Comparison of ENCODE assay signal across 1 cellular context in the genomic region with DNA sequence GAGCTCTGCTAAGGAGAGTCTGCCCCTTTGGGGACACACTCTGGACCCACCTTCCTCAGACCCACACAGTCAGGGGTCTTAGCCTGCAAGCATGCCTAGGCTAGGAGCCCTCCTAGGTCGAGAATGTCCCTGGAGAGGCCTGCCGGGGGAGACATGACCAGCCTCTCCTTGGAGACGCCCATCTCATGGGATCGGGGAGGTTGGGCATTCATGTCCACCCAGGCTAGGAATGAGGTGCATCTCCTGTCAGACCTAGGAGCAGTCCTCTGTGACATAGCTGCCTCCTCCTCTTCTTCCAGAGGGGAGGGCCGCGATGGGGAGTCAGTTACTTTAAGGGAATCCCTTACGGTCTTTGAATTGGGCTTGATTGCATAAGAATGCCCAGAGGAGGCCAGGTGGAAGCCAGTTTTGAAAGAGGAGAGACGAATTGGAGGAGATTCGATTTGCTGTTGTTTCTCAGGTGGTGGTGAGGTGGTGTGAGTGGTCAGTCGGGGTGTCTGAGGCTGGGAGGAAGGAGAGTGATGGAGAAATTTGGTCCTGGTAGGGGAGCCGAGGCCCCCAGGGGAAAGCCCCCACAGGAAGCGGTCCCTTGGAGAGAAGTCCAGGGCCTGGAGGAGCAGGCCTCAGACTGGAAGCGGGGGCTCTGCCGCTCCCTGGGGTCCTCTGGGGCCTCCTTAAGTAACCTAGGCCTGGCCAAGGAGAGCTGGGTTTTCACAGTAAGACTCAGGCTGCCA.
TF ChIP-seq lines count a peak whose summit lies in the region.

No MANE protein-coding gene starts in this region.

TF ChIP-seq in H1, 55 proteins besides CTCF, POLR2A, EP300 and RAD21 (continued from another document):
- TF ChIP-seq, protein P1, sequence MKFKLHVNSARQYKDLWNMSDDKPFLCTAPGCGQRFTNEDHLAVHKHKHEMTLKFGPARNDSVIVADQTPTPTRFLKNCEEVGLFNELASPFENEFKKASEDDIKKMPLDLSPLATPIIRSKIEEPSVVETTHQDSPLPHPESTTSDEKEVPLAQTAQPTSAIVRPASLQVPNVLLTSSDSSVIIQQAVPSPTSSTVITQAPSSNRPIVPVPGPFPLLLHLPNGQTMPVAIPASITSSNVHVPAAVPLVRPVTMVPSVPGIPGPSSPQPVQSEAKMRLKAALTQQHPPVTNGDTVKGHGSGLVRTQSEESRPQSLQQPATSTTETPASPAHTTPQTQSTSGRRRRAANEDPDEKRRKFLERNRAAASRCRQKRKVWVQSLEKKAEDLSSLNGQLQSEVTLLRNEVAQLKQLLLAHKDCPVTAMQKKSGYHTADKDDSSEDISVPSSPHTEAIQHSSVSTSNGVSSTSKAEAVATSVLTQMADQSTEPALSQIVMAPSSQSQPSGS (IDR thresholded peaks at IDR 0.05; ENCODE audit: low read length): no peak
- no peak for TF ChIP-seq TAF1 (IDR thresholded peaks at IDR 0.05; ENCODE audit: low read depth, low read length)
- no peak for TF ChIP-seq CREB1 (IDR thresholded peaks at IDR 0.05)
- TF ChIP-seq, protein P2, sequence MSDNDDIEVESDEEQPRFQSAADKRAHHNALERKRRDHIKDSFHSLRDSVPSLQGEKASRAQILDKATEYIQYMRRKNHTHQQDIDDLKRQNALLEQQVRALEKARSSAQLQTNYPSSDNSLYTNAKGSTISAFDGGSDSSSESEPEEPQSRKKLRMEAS (IDR thresholded peaks at IDR 0.05): no peak
- TF ChIP-seq SIRT6 (IDR thresholded peaks at IDR 0.05; ENCODE audit: low read length): no peak
